ENCODE assay signal across 22 cellular contexts in the genomic region with DNA sequence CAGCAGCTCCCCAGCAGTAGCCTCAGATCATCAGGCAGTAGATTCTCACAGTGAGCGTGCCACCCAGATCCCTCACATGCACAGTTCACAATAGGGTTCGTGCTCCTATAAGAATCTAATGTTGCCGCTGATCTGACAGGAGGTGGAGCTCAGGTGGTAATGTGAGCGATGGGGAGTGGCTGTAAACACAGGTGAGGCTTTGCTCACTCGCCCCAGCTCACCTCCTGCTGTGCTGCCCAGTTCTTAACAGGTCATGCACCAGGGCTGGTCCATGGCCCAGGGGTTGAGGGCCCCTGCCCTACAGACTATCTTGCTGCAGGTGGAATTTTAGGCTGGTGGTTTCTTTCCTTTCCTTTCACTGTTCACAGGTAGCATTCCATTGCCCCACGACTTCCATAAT.
"Had no signal": no experiment of that assay in that cellular context is flagged by ENCODE, and none has a peak within 500 bp of the region (broad histone marks: within the 10 kb centered on the region; RNA-seq: fewer than 3 reads in every experiment).

No MANE protein-coding gene starts in this region.

- H3K4me1 ChIP-seq: esophagus squamous epithelium, heart right ventricle, left lung, parathyroid adenoma, right atrium auricular region, suprapubic skin, transverse colon, vagina had no signal

- H3K27ac ChIP-seq: esophagus squamous epithelium, heart right ventricle, left lung, parathyroid adenoma, right atrium auricular region, suprapubic skin, transverse colon, vagina had no signal

- H3K4me3 ChIP-seq: esophagus squamous epithelium, heart right ventricle, left lung, mucosa of descending colon, right atrium auricular region, smooth muscle cell, suprapubic skin, transverse colon, vagina had no signal

- H2AFZ ChIP-seq: parathyroid adenoma had no signal

- H3K9ac ChIP-seq: parathyroid adenoma had no signal

- H3K9me3 ChIP-seq: esophagus squamous epithelium, heart right ventricle, left lung, mucosa of descending colon, right atrium auricular region, suprapubic skin, transverse colon, vagina had no signal

- H3K4me2 ChIP-seq: smooth muscle cell had no signal

- H3K27me3 ChIP-seq: right atrium auricular region, transverse colon, vagina had no signal

- H3K36me3 ChIP-seq: esophagus squamous epithelium, heart right ventricle, left lung, right atrium auricular region, suprapubic skin, transverse colon, vagina had no signal

- DNase-seq: dermis blood vessel endothelial cell; effector memory CD4-positive, alpha-beta T cell; esophagus squamous epithelium; foreskin melanocyte; glutamatergic neuron; heart right ventricle; hippocampal formation; left cardiac atrium; left lung; mesenchymal stem cell; mucosa of descending colon; naive B cell; stimulated activated CD4-positive, alpha-beta T cell treated with anti-CD3 and anti-CD28 coated beads, Interleukin-12 subunit alpha, Interleukin-12 subunit beta, amount 100 ng/mL, for 4 hours; stimulated activated CD4-positive, alpha-beta T cell treated with anti-CD3 and anti-CD28 coated beads, Interleukin-4, amount 100 ng/mL, for 1 hour; stimulated activated CD8-positive, alpha-beta memory T cell treated with anti-CD3 and anti-CD28 coated beads, Interleukin-4, amount 100 ng/mL, for 48 hours; stimulated activated naive CD4-positive, alpha-beta T cell; transverse colon had no signal
